Comparison of ENCODE assay signal across 8 cellular contexts in genomic region chr5:116573617-116574431, GRCh38. TPM values are rescaled to one million over a fixed set of nuclear protein-coding genes. Genes with fewer than 3 reads are reported as not detected.
A peak's percentile ranks its signal among the peaks of the same experiment; 100 is the strongest.
DNase-seq lines count a peak whose midpoint lies in the region; ATAC-seq and TF ChIP-seq lines count a peak whose summit lies in the region.

No MANE protein-coding gene starts in this region.

- H3K36me3 ChIP-seq in left lung, result no peaks in the 10 kb centered on the region
- H3K36me3 ChIP-seq in stomach smooth muscle (ENCODE audit: control insufficient read depth in 2 of 2, insufficient read depth in 2 of 2, low read length in 2 of 2), result no peaks in the 10 kb centered on the region

- DNase-seq in ELR (ENCODE audit: low read depth), result peak; percentile 14
- DNase-seq in NCI-H345 (lab: John Stamatoyannopoulos, UW), result peak; percentile 37
- peak; percentile 36 for DNase-seq in cerebellum (ENCODE audit: low spot score)
- DNase-seq in left lung, result peak in 1 of 2 donors; percentile 78
- no peak for DNase-seq in NCI-H1930 (lab: John Stamatoyannopoulos, UW)
- DNase-seq in effector CD8-positive, alpha-beta T cell (lab: John Stamatoyannopoulos, UW), result no peak

- H3K4me3 ChIP-seq in left lung, result peak overlapping the region; percentile 45 to 51
- H3K4me3 ChIP-seq in stomach smooth muscle (ENCODE audit: low read length in 2 of 2), result peak overlapping the region; percentile 83 to 97

- TF ChIP-seq CTCF in left lung (IDR thresholded peaks at IDR 0.05), result no peak

- H3K9ac ChIP-seq in stomach smooth muscle (ENCODE audit: low read length in 2 of 2), result peak overlapping the region; percentile 67 to 75

- intact Hi-C loops in left lung (cut with DNase I), result no loop called here

- H3K4me1 ChIP-seq in left lung (peaks cover 13 to 41% of the 10 kb centered on the region in 2 donors), stomach smooth muscle (ENCODE audit: control insufficient read depth, insufficient read depth, low read length) (peaks cover 19% of the 10 kb centered on the region)

- peaks cover 41 to 94% of the 10 kb centered on the region in 2 donors for H3K27me3 ChIP-seq in left lung
- no peaks in the 10 kb centered on the region for H3K27me3 ChIP-seq in stomach smooth muscle (ENCODE audit: control insufficient read depth in 1 of 2, insufficient read depth in 2 of 2, low read length in 2 of 2)

- ATAC-seq in left lung, result no peak
- ATAC-seq in HG03097 (IDR thresholded peaks at IDR 0.05; ENCODE audit: low FRiP score, unreplicated experiment), result no peak

- H3K9me3 ChIP-seq in left lung, result no peaks in the 10 kb centered on the region
- no peaks in the 10 kb centered on the region for H3K9me3 ChIP-seq in stomach smooth muscle (ENCODE audit: control insufficient read depth in 2 of 2, low read length in 2 of 2)

- peak overlapping the region; percentile 53 to 78 for H3K27ac ChIP-seq in left lung
- H3K27ac ChIP-seq in stomach smooth muscle (ENCODE audit: low read length), result peak overlapping the region; percentile 78

RNA-seq across cellular contexts. Expression of gene SEMA6A, which starts 0.8 kb away (rescaled TPM):
- 181 TPM for total RNA-seq in cerebellum
- 10 to 100 TPM; 15.3 to 24.8 TPM for total RNA-seq in left lung

Comparison
In these comparisons a context has a peak if more than half of its experiments do, and no peak if none do; other contexts are left out.
1. DNase-seq: peak in ELR (single experiment), NCI-H345 (single experiment) and cerebellum (single experiment); none in NCI-H1930 (0 of 2) and effector CD8-positive, alpha-beta T cell (single experiment).